Comparison of ENCODE assay signal across 8 cellular contexts in genomic region chr3:10357592-10358308, GRCh38. TPM values are rescaled to one million over a fixed set of nuclear protein-coding genes. Genes with fewer than 3 reads are reported as not detected.
DNase-seq lines count a peak whose midpoint lies in the region; FAIRE-seq and TF ChIP-seq lines count a peak whose summit lies in the region.

No MANE protein-coding gene starts in this region.

- TF ChIP-seq POLR2A in GM12892 (IDR thresholded peaks at IDR 0.05; ENCODE audit: low read depth, low read length): no peak

- H3K27ac Mint-ChIP-seq in neural crest cell (ENCODE audit: unreplicated experiment): peak overlapping the region; percentile 12
- H3K27ac Mint-ChIP-seq in progenitor cell of endocrine pancreas: no peak overlapping the region

- no peak overlapping the region for H3K9ac ChIP-seq in kidney (ENCODE audit: low read length in 2 of 2)

- FAIRE-seq in GM12892 (lab: Jason Lieb, UNC): peak; percentile 30
- FAIRE-seq in kidney (lab: Jason Lieb, UNC): no peak

- H3K9me3 ChIP-seq in kidney (ENCODE audit: control insufficient read depth in 1 of 2, low read length in 2 of 2): peaks cover 0 to 3% of the 10 kb centered on the region in 2 donors

- no peaks in the 10 kb centered on the region for H3K36me3 ChIP-seq in kidney (ENCODE audit: control insufficient read depth in 1 of 2, insufficient read depth in 2 of 2, low read length in 2 of 2)

- H3K27me3 Mint-ChIP-seq in neural crest cell (ENCODE audit: low read depth) (peaks cover 11% of the 10 kb centered on the region), progenitor cell of endocrine pancreas (peaks cover 17% of the 10 kb centered on the region)

- intact Hi-C loops in kidney (cut with DNase I): no loop called here

- DNase-seq in GM12892 (ENCODE audit: insufficient read length) (no peak), HL-60 (ENCODE audit: low read depth in 1 of 2, low spot score in 1 of 2) (peak; percentile 72 to 76), astrocyte of the hippocampus (ENCODE audit: low read depth, low spot score) (peak; percentile 83), neural crest cell (ENCODE audit: low read depth, low spot score) (no peak), progenitor cell of endocrine pancreas (ENCODE audit: low spot score, unreplicated experiment) (no peak), kidney (no peak), amygdala (lab: John Stamatoyannopoulos, UW) (no peak)
- DNase-seq in stimulated activated CD4-positive, alpha-beta T cell treated with anti-CD3 and anti-CD28 coated beads, Interleukin-1b, Interleukin-23, amount 100 ng/mL, for 48 hours: no peak

- H3K4me3 Mint-ChIP-seq in neural crest cell (no peak overlapping the region), progenitor cell of endocrine pancreas (ENCODE audit: low read depth) (no peak overlapping the region)

- H3K4me3 ChIP-seq in HL-60 (replicated peaks; ENCODE audit: insufficient read depth, low read length) (no peak overlapping the region), kidney (ENCODE audit: low read length in 2 of 2) (no peak overlapping the region)

- no peak for TF ChIP-seq CTCF in HL-60 (IDR thresholded peaks at IDR 0.05; ENCODE audit: insufficient read depth, low read length)
- no peak for TF ChIP-seq CTCF in neural crest cell (conservative IDR thresholded peaks at IDR 0.05)
- no peak for TF ChIP-seq CTCF in progenitor cell of endocrine pancreas (IDR thresholded peaks at IDR 0.05; ENCODE audit: unreplicated experiment)
- TF ChIP-seq CTCF in kidney (IDR thresholded peaks at IDR 0.05; ENCODE audit: borderline replicate concordance, extremely low read depth, insufficient read depth): no peak

- H3K9me3 Mint-ChIP-seq in neural crest cell: no peaks in the 10 kb centered on the region
- H3K9me3 Mint-ChIP-seq in progenitor cell of endocrine pancreas (ENCODE audit: low read depth): peaks cover 2% of the 10 kb centered on the region

- H3K4me1 ChIP-seq in kidney (ENCODE audit: control insufficient read depth in 1 of 2, insufficient read depth in 1 of 2, low read depth in 1 of 2, low read length in 2 of 2): peaks cover 0 to 2% of the 10 kb centered on the region in 2 donors

- H3K27ac ChIP-seq in HL-60 (replicated peaks): no peak overlapping the region
- no peak overlapping the region for H3K27ac ChIP-seq in kidney (ENCODE audit: low read depth in 2 of 2, low read length in 2 of 2)

- H3K36me3 Mint-ChIP-seq in neural crest cell (ENCODE audit: low read depth) (no peaks in the 10 kb centered on the region), progenitor cell of endocrine pancreas (ENCODE audit: insufficient read depth) (no peaks in the 10 kb centered on the region)

- no peaks in the 10 kb centered on the region for H3K27me3 ChIP-seq in HL-60 (ENCODE audit: insufficient read depth, poor library complexity, severe bottlenecking)

- H3K4me1 Mint-ChIP-seq in neural crest cell (peaks cover 18% of the 10 kb centered on the region), progenitor cell of endocrine pancreas (ENCODE audit: low read depth) (no peaks in the 10 kb centered on the region)

RNA-seq across cellular contexts. Expression of gene SEC13, which starts 36.8 kb away (rescaled TPM):
- polyA plus RNA-seq in GM12892 (2012; ENCODE audit: missing spikeins): 76.0 TPM
- total RNA-seq in neural crest cell: 124 and 125 TPM in 2 replicates
- total RNA-seq in progenitor cell of endocrine pancreas: 101 and 105 TPM in 2 replicates
- total RNA-seq in kidney: 81.2 TPM
- 136 TPM for polyA plus RNA-seq in kidney (ENCODE audit: insufficient read depth, low read depth, low replicate concordance)

Comparison
In these comparisons a context has a peak if more than half of its experiments do, and no peak if none do; other contexts are left out.
1. DNase-seq: peak in HL-60 (2 of 2) and astrocyte of the hippocampus (single experiment); none in GM12892 (single experiment), neural crest cell (single experiment), progenitor cell of endocrine pancreas (single experiment), kidney (single experiment), stimulated activated CD4-positive, alpha-beta T cell treated with anti-CD3 and anti-CD28 coated beads, Interleukin-1b, Interleukin-23, amount 100 ng/mL, for 48 hours (single experiment) and amygdala (0 of 56).